ENCODE assay signal across 8 cellular contexts in the genomic region with DNA sequence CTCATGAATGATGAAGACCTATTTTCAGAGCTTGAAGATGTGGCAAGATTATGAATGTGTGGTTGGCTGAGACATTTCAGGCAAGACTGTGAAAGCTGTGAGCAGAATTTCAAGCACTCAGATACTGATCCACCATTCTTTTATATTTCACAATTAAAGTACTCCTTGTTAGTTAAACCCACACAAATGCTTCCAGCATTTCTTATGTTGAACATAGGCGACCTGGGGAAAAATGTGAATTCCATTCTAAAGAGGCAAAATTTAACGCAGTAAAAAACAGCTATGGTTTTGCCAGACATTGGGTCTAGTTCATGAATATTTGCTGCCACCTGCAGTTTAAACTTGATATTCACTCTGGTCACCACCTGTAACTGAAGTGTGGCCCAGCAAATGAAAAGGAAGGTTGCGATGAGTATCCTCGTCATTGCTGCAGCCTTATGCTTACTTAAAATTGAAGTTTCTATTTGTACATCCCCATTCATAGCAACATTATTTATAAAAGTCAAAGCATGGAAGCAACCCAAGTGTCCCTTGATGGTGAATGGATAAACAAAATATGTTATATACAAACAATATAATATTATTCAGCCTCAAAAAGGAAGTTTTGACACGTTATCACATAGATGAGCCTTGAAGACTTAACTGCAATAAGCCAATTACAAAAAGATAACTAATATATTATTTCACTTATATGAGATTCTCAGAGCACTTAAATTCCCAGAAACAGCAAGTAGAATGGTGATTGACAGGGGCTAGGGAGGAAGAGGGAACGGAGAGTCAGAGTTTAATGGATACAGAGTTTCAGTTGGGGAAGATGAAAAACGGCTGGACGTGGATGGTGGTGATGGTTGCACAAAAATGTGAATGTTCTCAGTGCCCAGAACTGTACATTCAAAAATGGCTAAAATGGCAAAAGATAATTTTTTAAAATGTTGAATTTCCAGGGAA. TPM values are rescaled to one million over a fixed set of nuclear protein-coding genes. Genes with fewer than 3 reads are reported as not detected.
A peak's percentile ranks its signal among the peaks of the same experiment; 100 is the strongest.
DNase-seq lines count a peak whose midpoint lies in the region; ATAC-seq and TF ChIP-seq lines count a peak whose summit lies in the region.

No MANE protein-coding gene starts in this region.

- peaks cover 0 to 1% of the 10 kb centered on the region in 2 donors for H3K27me3 Mint-ChIP-seq in CD4-positive, alpha-beta memory T cell
- H3K27me3 Mint-ChIP-seq in neural crest cell (ENCODE audit: low read depth), result no peaks in the 10 kb centered on the region

- no peaks in the 10 kb centered on the region for H3K9me3 ChIP-seq in CD4-positive, alpha-beta memory T cell (ENCODE audit: control insufficient read depth in 1 of 2, low read length in 2 of 2)

- H3K4me1 ChIP-seq in CD4-positive, alpha-beta memory T cell (ENCODE audit: insufficient read depth, low read length), result no peaks in the 10 kb centered on the region

- peak; percentile 46 to 67 (median 65) for DNase-seq in CD4-positive, alpha-beta memory T cell
- DNase-seq in NCI-H2227 treated with DMSO at 0.1 percent for 48 hours (lab: John Stamatoyannopoulos, UW) (peak; percentile 9), fibroblast of mammary gland (ENCODE audit: low read depth) (peak; percentile 66), neural crest cell (ENCODE audit: low read depth, low spot score) (peak; percentile 20), UCSD-AML1 (lab: John Stamatoyannopoulos, UW; ENCODE audit: unreplicated experiment) (no peak)
- DNase-seq in activated CD4-positive, alpha-beta T cell treated with anti-CD3 and anti-CD28 coated beads, Interleukin-2, amount 50 U/mL, for 1 hour, result peak; percentile 15

- peak; percentile 58 for TF ChIP-seq CTCF in fibroblast of mammary gland (conservative IDR thresholded peaks at IDR 0.05; ENCODE audit: control insufficient read depth, insufficient read depth, low read depth, low read length)
- peak; percentile 72 for TF ChIP-seq CTCF in neural crest cell (conservative IDR thresholded peaks at IDR 0.05)

- no peak overlapping the region for H3K4me3 ChIP-seq in CD4-positive, alpha-beta memory T cell (ENCODE audit: low read length in 2 of 2)
- H3K4me3 ChIP-seq in fibroblast of mammary gland (ENCODE audit: control insufficient read depth, low read depth, low read length), result no peak overlapping the region

- ATAC-seq in GM18858 (IDR thresholded peaks at IDR 0.05; ENCODE audit: unreplicated experiment), result peak; percentile 89
- ATAC-seq in HG03108 (IDR thresholded peaks at IDR 0.05; ENCODE audit: unreplicated experiment), result peak; percentile 83

- CTCF ChIA-PET in CD4-positive, alpha-beta memory T cell (lab: Charles Lee; ENCODE audit: partially characterized antibody), result interaction anchor here (0.6 to 8.8 kb wide), 43 partner anchors 8 to 1135 kb away, joined by 3 to 245 read pairs (median 4); a partner anchor contains a TSS

- no peak overlapping the region for H3K27ac Mint-ChIP-seq in CD4-positive, alpha-beta memory T cell
- no peak overlapping the region for H3K27ac Mint-ChIP-seq in neural crest cell (ENCODE audit: unreplicated experiment)

- H3K36me3 Mint-ChIP-seq in CD4-positive, alpha-beta memory T cell, result no peaks in the 10 kb centered on the region
- H3K36me3 Mint-ChIP-seq in neural crest cell (ENCODE audit: low read depth), result no peaks in the 10 kb centered on the region

- H3K9me3 Mint-ChIP-seq in CD4-positive, alpha-beta memory T cell, result no peaks in the 10 kb centered on the region
- H3K9me3 Mint-ChIP-seq in neural crest cell, result no peaks in the 10 kb centered on the region

- intact Hi-C loops in CD4-positive, alpha-beta memory T cell (cut with micrococcal nuclease), result loop anchor here (1.0 to 5.0 kb wide), 9 partner anchors 33 to 1764 kb away; a partner anchor contains a TSS

- no peaks in the 10 kb centered on the region for H3K27me3 ChIP-seq in CD4-positive, alpha-beta memory T cell (ENCODE audit: insufficient read depth, low read length)

- POLR2A ChIA-PET in CD4-positive, alpha-beta memory T cell (lab: Charles Lee; ENCODE audit: partially characterized antibody), result interaction anchor here (1.2 to 2.2 kb wide), 5 partner anchors 33 to 546 kb away, joined by 5 to 12 read pairs (median 7); a partner anchor contains a TSS

- peak overlapping the region in 2 of 8 donors; percentile 13 to 27 for H3K4me3 Mint-ChIP-seq in CD4-positive, alpha-beta memory T cell
- H3K4me3 Mint-ChIP-seq in neural crest cell, result no peak overlapping the region

- peaks cover 7 to 12% (median 9%) of the 10 kb centered on the region in 4 donors for H3K4me1 Mint-ChIP-seq in CD4-positive, alpha-beta memory T cell
- peaks cover 9% of the 10 kb centered on the region for H3K4me1 Mint-ChIP-seq in neural crest cell

- no peaks in the 10 kb centered on the region for H3K36me3 ChIP-seq in CD4-positive, alpha-beta memory T cell (ENCODE audit: insufficient read depth, low read length)

- H3K27ac ChIP-seq in CD4-positive, alpha-beta memory T cell (ENCODE audit: low read depth, low read length), result no peak overlapping the region

RNA-seq across cellular contexts. Expression of a gene that starts 32.4 kb away (rescaled TPM):
- 1 to 10 TPM; 5.6 to 6.1 TPM for total RNA-seq in CD4-positive, alpha-beta memory T cell
- 1 to 10 TPM in 1 of 2 donors, under 1 TPM in 1; 0.54 to 1.5 TPM for polyA plus RNA-seq in CD4-positive, alpha-beta memory T cell
- 7.6 and 7.8 TPM in 2 replicates for total RNA-seq in neural crest cell
